In genomic region chr7:100373261-100373831, GRCh38 we compare ENCODE assay signal across 8 cellular contexts. TPM values are rescaled to one million over a fixed set of nuclear protein-coding genes. Genes with fewer than 3 reads are reported as not detected.
DNase-seq lines count a peak whose midpoint lies in the region; ATAC-seq and TF ChIP-seq lines count a peak whose summit lies in the region.

Gene PILRA (plus strand): TSS chr7:100373487. CDS start chr7:100373657, 170 bp downstream.

- H3K9me3 ChIP-seq in liver (ENCODE audit: control insufficient read depth in 4 of 4, low read length in 3 of 4): no peaks in the 10 kb centered on the region
- H3K9me3 ChIP-seq in thoracic aorta: no peaks in the 10 kb centered on the region

- H3K36me3 Mint-ChIP-seq in activated CD4-positive, alpha-beta T cell treated with anti-CD3 and anti-CD28 coated beads, Interleukin-2, amount 10 ng/mL, durations not matched to agents 24 days and 14 days (ENCODE audit: low read depth): peaks cover 3% of the 10 kb centered on the region

- H3K27me3 ChIP-seq in liver (ENCODE audit: control insufficient read depth in 4 of 4, insufficient read depth in 4 of 4, low read length in 3 of 4) (no peaks in the 10 kb centered on the region), thoracic aorta (replicated peaks; ENCODE audit: insufficient read depth) (no peaks in the 10 kb centered on the region)

- H3K4me1 Mint-ChIP-seq in activated CD4-positive, alpha-beta T cell treated with anti-CD3 and anti-CD28 coated beads, Interleukin-2, amount 10 ng/mL, durations not matched to agents 24 days and 14 days: peaks cover 20% of the 10 kb centered on the region

- DNase-seq in activated CD4-positive, alpha-beta T cell treated with anti-CD3 and anti-CD28 coated beads, Interleukin-2, amount 10 ng/mL, durations not matched to agents 24 days and 14 days: no peak
- DNase-seq in activated CD4-positive, alpha-beta T cell treated with anti-CD3 and anti-CD28 coated beads, Interleukin-2, amount 50 U/mL, for 1 hour: no peak
- DNase-seq in thoracic aorta (ENCODE audit: low spot score) (no peak), NCI-H2107 (lab: John Stamatoyannopoulos, UW) (no peak), hepatic stellate cell (ENCODE audit: low spot score) (no peak)

- H3K27ac Mint-ChIP-seq in activated CD4-positive, alpha-beta T cell treated with anti-CD3 and anti-CD28 coated beads, Interleukin-2, amount 10 ng/mL, durations not matched to agents 24 days and 14 days: peak within 1 kb of the TSS; percentile 76

- no peaks in the 10 kb centered on the region for H3K4me1 ChIP-seq in liver (ENCODE audit: control insufficient read depth in 4 of 4, insufficient read depth in 4 of 4, low read length in 3 of 4)
- no peaks in the 10 kb centered on the region for H3K4me1 ChIP-seq in thoracic aorta (ENCODE audit: control insufficient read depth in 1 of 2, low read depth in 2 of 2)

- WGBS in liver: 50% methylated on average over 12 of the region's 12 CpGs

- H3K36me3 ChIP-seq in liver (ENCODE audit: control insufficient read depth in 4 of 4, insufficient read depth in 3 of 4, low read depth in 1 of 4, low read length in 3 of 4) (no peaks in the 10 kb centered on the region), thoracic aorta (peaks cover 3% of the 10 kb centered on the region)

- no peaks in the 10 kb centered on the region for H3K9me3 Mint-ChIP-seq in activated CD4-positive, alpha-beta T cell treated with anti-CD3 and anti-CD28 coated beads, Interleukin-2, amount 10 ng/mL, durations not matched to agents 24 days and 14 days

- no peaks in the 10 kb centered on the region for H3K27me3 Mint-ChIP-seq in activated CD4-positive, alpha-beta T cell treated with anti-CD3 and anti-CD28 coated beads, Interleukin-2, amount 10 ng/mL, durations not matched to agents 24 days and 14 days

- H3K4me3 Mint-ChIP-seq in activated CD4-positive, alpha-beta T cell treated with anti-CD3 and anti-CD28 coated beads, Interleukin-2, amount 10 ng/mL, durations not matched to agents 24 days and 14 days: no peak within 1 kb of the TSS

- H3K4me3 ChIP-seq in liver (ENCODE audit: low read depth in 1 of 3, low read length in 3 of 3) (no peak within 1 kb of the TSS), thoracic aorta (peak within 1 kb of the TSS; percentile 45)

- no peak within 1 kb of the TSS for H3K9ac ChIP-seq in liver (ENCODE audit: low read depth in 1 of 2, low read length in 2 of 2)

- intact Hi-C loops in activated CD4-positive, alpha-beta T cell treated with anti-CD3 and anti-CD28 coated beads, Interleukin-2, amount 10 ng/mL, durations not matched to agents 24 days and 14 days (cut with micrococcal nuclease): loop anchor here (2.0 kb wide), 1 partner anchor 33 kb away; no protein-coding TSS in a partner anchor

- TF ChIP-seq CTCF in liver (IDR thresholded peaks at IDR 0.05; ENCODE audit: low read depth, low read length, missing input control) (no peak), thoracic aorta (IDR thresholded peaks at IDR 0.05) (no peak)

- ATAC-seq in thoracic aorta (ENCODE audit: insufficient number of reproducible peaks, low FRiP score, low read depth) (peak; percentile 49), GM19452 (IDR thresholded peaks at IDR 0.05; ENCODE audit: unreplicated experiment) (no peak)

- H3K27ac ChIP-seq in angular gyrus (ENCODE audit: low read depth, low read length): peak within 1 kb of the TSS; percentile 40
- peak within 1 kb of the TSS; percentile 57 to 72 for H3K27ac ChIP-seq in liver (ENCODE audit: low read depth in 1 of 2, low read length in 2 of 2)
- peak within 1 kb of the TSS in 1 of 2 donors; percentile 52 for H3K27ac ChIP-seq in thoracic aorta

- no peak for TF ChIP-seq RAD21 in liver (IDR thresholded peaks at IDR 0.05)

TF ChIP-seq in liver, 16 proteins besides CTCF, POLR2A, EP300 and RAD21:
- no peak for TF ChIP-seq GABPA (IDR thresholded peaks at IDR 0.05 in 1 of 2, conservative IDR thresholded peaks at IDR 0.05 in 1 of 2)
- no peak for TF ChIP-seq MAX (IDR thresholded peaks at IDR 0.05)
- TF ChIP-seq FOXA2 (IDR thresholded peaks at IDR 0.05): no peak
- no peak for TF ChIP-seq RXRA (IDR thresholded peaks at IDR 0.05)
- no peak for TF ChIP-seq HNF4A (conservative IDR thresholded peaks at IDR 0.05)
- TF ChIP-seq REST (IDR thresholded peaks at IDR 0.05): no peak
- no peak for TF ChIP-seq EGR1 (IDR thresholded peaks at IDR 0.05; ENCODE audit: low read depth in 2 of 2)
- no peak for TF ChIP-seq JUND (IDR thresholded peaks at IDR 0.05)
- TF ChIP-seq FOXA1 (IDR thresholded peaks at IDR 0.05): no peak
- no peak for TF ChIP-seq SP1 (IDR thresholded peaks at IDR 0.05)
- TF ChIP-seq TAF1 (conservative IDR thresholded peaks at IDR 0.05): no peak
- TF ChIP-seq NR2F2 (IDR thresholded peaks at IDR 0.05): no peak
- no peak for TF ChIP-seq HNF4G (IDR thresholded peaks at IDR 0.05)
- TF ChIP-seq YY1 (IDR thresholded peaks at IDR 0.05): no peak
- TF ChIP-seq ZBTB33 (IDR thresholded peaks at IDR 0.05): no peak
- TF ChIP-seq ATF3 (IDR thresholded peaks at IDR 0.05): no peak

RNA-seq across cellular contexts. Expression of gene PILRA, which starts in this region (rescaled TPM):
- 9.8 and 11.6 TPM in 2 replicates for total RNA-seq in activated CD4-positive, alpha-beta T cell treated with anti-CD3 and anti-CD28 coated beads, Interleukin-2, amount 10 ng/mL, durations not matched to agents 24 days and 14 days
- total RNA-seq in liver (1 to 10 TPM; 2.8 to 3.5 TPM), thoracic aorta (1 to 10 TPM; 5.0 to 8.5 TPM)
- 1 to 10 TPM; 1.5 to 3.5 TPM for polyA plus RNA-seq in liver
